19 cellular contexts compared by ENCODE assay signal in genomic region chr16:72666267-72666666, GRCh38.
DNase-seq lines count a peak whose midpoint lies in the region; ATAC-seq and TF ChIP-seq lines count a peak whose summit lies in the region.
"Had no signal": no experiment of that assay in that cellular context is flagged by ENCODE, and none has a peak within 500 bp of the region (broad histone marks: within the 10 kb centered on the region; RNA-seq: fewer than 3 reads in every experiment).

No MANE protein-coding gene starts in this region.

- no peaks in the 10 kb centered on the region for H3K27me3 Mint-ChIP-seq in activated naive CD4-positive, alpha-beta T cell treated with anti-CD3 and anti-CD28 coated beads for 36 hours (ENCODE audit: low read depth)
- H3K27me3 Mint-ChIP-seq: activated B cell treated with CpG ODN at 0.5 μM for 24 hours; stimulated activated naive B cell treated with anti-CD40 and anti-IgM and Interleukin-4, amounts not matched to agents 10 μg/mL and 1 μg/mL and 100 μg/mL, for 72 hours had no signal

- no peak overlapping the region for H3K4me3 Mint-ChIP-seq in activated naive CD4-positive, alpha-beta T cell treated with anti-CD3 and anti-CD28 coated beads for 36 hours
- H3K4me3 Mint-ChIP-seq: stimulated activated naive B cell treated with anti-CD40 and anti-IgM and Interleukin-4, amounts not matched to agents 10 μg/mL and 1 μg/mL and 100 μg/mL, for 72 hours had no signal

- H3K9me3 ChIP-seq in A673 (ENCODE audit: low read depth, low read length, poor library complexity, severe bottlenecking), result peaks cover 7% of the 10 kb centered on the region
- H3K9me3 ChIP-seq: vagina had no signal

- H3K4me1 Mint-ChIP-seq in activated naive CD4-positive, alpha-beta T cell treated with anti-CD3 and anti-CD28 coated beads for 36 hours (ENCODE audit: low read depth), result peaks cover 9% of the 10 kb centered on the region

- POLR2A ChIA-PET in A673 (lab: Charles Lee; ENCODE audit: low non-redundant PET), result no interaction called here

- H3K27ac ChIP-seq in A673 (ENCODE audit: low read depth, low read length, poor library complexity, severe bottlenecking), result no peak overlapping the region
- H3K27ac ChIP-seq: coronary artery, SK-N-MC, vagina had no signal

- no peak for ATAC-seq in GM19452 (IDR thresholded peaks at IDR 0.05; ENCODE audit: unreplicated experiment)
- ATAC-seq: right cardiac atrium; stimulated activated naive B cell treated with anti-CD40 and anti-IgM and Interleukin-4, amounts not matched to agents 10 μg/mL and 1 μg/mL and 100 μg/mL, for 72 hours had no signal

- CTCF ChIA-PET in A673 (lab: Charles Lee), result no interaction called here
- CTCF ChIA-PET in activated naive CD4-positive, alpha-beta T cell treated with anti-CD3 and anti-CD28 coated beads for 36 hours (lab: Charles Lee), result no interaction called here

- peak; percentile 6 for DNase-seq in A673 (ENCODE audit: low spot score)
- no peak for DNase-seq in GM13976 (ENCODE audit: low spot score)
- DNase-seq in RKO (ENCODE audit: low spot score), result peak; percentile 33
- DNase-seq in fibroblast of pulmonary artery (ENCODE audit: low read depth), result peak; percentile 21
- DNase-seq in H7, result no peak
- DNase-seq in D341Med (ENCODE audit: low spot score), result no peak
- no peak for DNase-seq in activated naive CD4-positive, alpha-beta T cell treated with anti-CD3 and anti-CD28 coated beads for 36 hours
- DNase-seq: activated B cell treated with CpG ODN at 0.5 μM for 24 hours; foreskin melanocyte; H9; NCI-H1048; NCI-H526; right cardiac atrium; stimulated activated CD4-positive, alpha-beta T cell treated with anti-CD3 and anti-CD28 coated beads, Interleukin-4, amount 100 ng/mL, for 4 hours; stimulated activated naive B cell treated with anti-CD40 and anti-IgM and Interleukin-4, amounts not matched to agents 10 μg/mL and 1 μg/mL and 100 μg/mL, for 72 hours had no signal

- in situ Hi-C loops in GM13976 (cut with MboI; ENCODE audit: low sequenced_read_pairs, unreplicated experiment), result loop anchor here (25.0 kb wide), 1 partner anchor 371 kb away; the partner anchor contains the start of gene ZFHX3

- H3K4me3 ChIP-seq in A673 (ENCODE audit: low read depth, low read length, poor library complexity, severe bottlenecking), result no peak overlapping the region
- H3K4me3 ChIP-seq in fibroblast of pulmonary artery (replicated peaks; ENCODE audit: low read depth, low read length), result no peak overlapping the region
- H3K4me3 ChIP-seq in H7 (ENCODE audit: insufficient read depth, low read depth, low read length), result no peak overlapping the region
- H3K4me3 ChIP-seq: coronary artery had no signal

- intact Hi-C loops in A673 (cut with micrococcal nuclease; ENCODE audit: unreplicated experiment), result loop anchor here (10.0 kb wide), 1 partner anchor 389 kb away; no protein-coding TSS in a partner anchor
- intact Hi-C loops in activated naive CD4-positive, alpha-beta T cell treated with anti-CD3 and anti-CD28 coated beads for 36 hours (cut with micrococcal nuclease), result loop anchor here (5.0 kb wide), 1 partner anchor 396 kb away; no protein-coding TSS in a partner anchor

- H3K9me3 Mint-ChIP-seq in activated naive CD4-positive, alpha-beta T cell treated with anti-CD3 and anti-CD28 coated beads for 36 hours, result peaks cover 7% of the 10 kb centered on the region

- TF ChIP-seq CTCF in A673 (conservative IDR thresholded peaks at IDR 0.05; ENCODE audit: low read depth, low read length) (no peak), GM13976 (IDR thresholded peaks at IDR 0.05; ENCODE audit: borderline replicate concordance, control extremely low read depth, extremely low read depth, insufficient read depth, missing control alignments) (peak; percentile 13), fibroblast of pulmonary artery (IDR thresholded peaks at IDR 0.05; ENCODE audit: low read length, missing control alignments) (no peak)

- H3K36me3 ChIP-seq in A673 (ENCODE audit: insufficient read depth, low read length, poor library complexity, severe bottlenecking) (no peaks in the 10 kb centered on the region), H7 (replicated peaks; ENCODE audit: control insufficient read depth, insufficient read depth, low read length) (no peaks in the 10 kb centered on the region)
- H3K36me3 ChIP-seq: vagina had no signal

- H3K27me3 ChIP-seq in A673 (replicated peaks; ENCODE audit: insufficient read depth, low read depth, low read length, poor library complexity), result no peaks in the 10 kb centered on the region
- no peaks in the 10 kb centered on the region for H3K27me3 ChIP-seq in H7 (ENCODE audit: control insufficient read depth, insufficient read depth, low read length)
- H3K27me3 ChIP-seq: vagina had no signal

- peaks cover 10% of the 10 kb centered on the region for H3K36me3 Mint-ChIP-seq in activated naive CD4-positive, alpha-beta T cell treated with anti-CD3 and anti-CD28 coated beads for 36 hours (ENCODE audit: low read depth)

- no TSS peak for BruUV-seq in A673 (replicated peaks; lab: Mats Ljungman, UMichigan)

- H3K27ac Mint-ChIP-seq in activated naive CD4-positive, alpha-beta T cell treated with anti-CD3 and anti-CD28 coated beads for 36 hours, result no peak overlapping the region
- H3K27ac Mint-ChIP-seq: activated B cell treated with CpG ODN at 0.5 μM for 24 hours; H9; stimulated activated naive B cell treated with anti-CD40 and anti-IgM and Interleukin-4, amounts not matched to agents 10 μg/mL and 1 μg/mL and 100 μg/mL, for 72 hours had no signal

- peaks cover 5% of the 10 kb centered on the region for H3K4me1 ChIP-seq in A673 (ENCODE audit: insufficient read depth, low read length, poor library complexity, severe bottlenecking)

Comparison
In these comparisons a context has a peak if more than half of its experiments do, and no peak if none do; other contexts are left out.
1. DNase-seq: peak in A673 (single experiment), RKO (single experiment) and fibroblast of pulmonary artery (single experiment); none in GM13976 (single experiment), H7 (single experiment), D341Med (single experiment) and activated naive CD4-positive, alpha-beta T cell treated with anti-CD3 and anti-CD28 coated beads for 36 hours (single experiment).